ENCODE assay signal across 1 cellular context in genomic region chr16:693766-694165, GRCh38.
A peak's percentile ranks its signal among the peaks of the same experiment; 100 is the strongest.
TF ChIP-seq lines count a peak whose summit lies in the region.

No MANE protein-coding gene starts in this region.

TF ChIP-seq in HEK293, 187 proteins besides CTCF, POLR2A, EP300 and RAD21 (continued from another document):
- TF ChIP-seq KLF8 (tag by site-specific recombination; IDR thresholded peaks at IDR 0.05) (peak; percentile 62; the same call in 1 of the 2 replicates), ZNF10 (tag by site-specific recombination; IDR thresholded peaks at IDR 0.05) (no peak)
